18 cellular contexts compared by ENCODE assay signal in genomic region chr18:43648002-43648401, GRCh38.
"Had no signal": no experiment of that assay in that cellular context is flagged by ENCODE, and none has a peak within 500 bp of the region (broad histone marks: within the 10 kb centered on the region; RNA-seq: fewer than 3 reads in every experiment).

No MANE protein-coding gene starts in this region.

- H3K27ac Mint-ChIP-seq: activated naive CD4-positive, alpha-beta T cell treated with anti-CD3 and anti-CD28 coated beads, Interleukin-2, amount 50 U/mL, for 24 hours; memory B cell; natural killer cell treated with Interleukin-12 subunit alpha and Interleukin-12 subunit beta and Interleukin-15 and Interleukin-18, amount 100 ng/mL, for 72 hours; T-helper 17 cell; type B pancreatic cell had no signal

- H3K9me3 ChIP-seq: heart right ventricle, left ventricle myocardium inferior, psoas muscle had no signal

- H3K9me3 Mint-ChIP-seq: type B pancreatic cell had no signal

- H3K4me3 ChIP-seq: heart right ventricle, left ventricle myocardium inferior, psoas muscle had no signal

- ATAC-seq: activated CD4-positive, CD25-positive, alpha-beta regulatory T cell treated with anti-CD3 and anti-CD28 coated beads, Interleukin-2, amount 50 U/mL, for 24 hours; heart right ventricle; natural killer cell treated with Interleukin-12 subunit alpha and Interleukin-12 subunit beta and Interleukin-15 and Interleukin-18, amount 100 ng/mL, for 72 hours; psoas muscle; T-helper 17 cell had no signal

- FAIRE-seq: frontal cortex, keratinocyte, TTC549 had no signal

- H3K4me1 Mint-ChIP-seq: activated naive CD4-positive, alpha-beta T cell treated with anti-CD3 and anti-CD28 coated beads, Interleukin-2, amount 50 U/mL, for 24 hours; memory B cell; T-helper 17 cell had no signal

- H3K27me3 Mint-ChIP-seq: activated naive CD4-positive, alpha-beta T cell treated with anti-CD3 and anti-CD28 coated beads, Interleukin-2, amount 50 U/mL, for 24 hours; memory B cell; natural killer cell treated with Interleukin-12 subunit alpha and Interleukin-12 subunit beta and Interleukin-15 and Interleukin-18, amount 100 ng/mL, for 72 hours; T-helper 17 cell had no signal

- H3K4me3 Mint-ChIP-seq: activated naive CD4-positive, alpha-beta T cell treated with anti-CD3 and anti-CD28 coated beads, Interleukin-2, amount 50 U/mL, for 24 hours; memory B cell; natural killer cell treated with Interleukin-12 subunit alpha and Interleukin-12 subunit beta and Interleukin-15 and Interleukin-18, amount 100 ng/mL, for 72 hours; T-helper 17 cell; type B pancreatic cell had no signal

- H3K36me3 Mint-ChIP-seq: activated naive CD4-positive, alpha-beta T cell treated with anti-CD3 and anti-CD28 coated beads, Interleukin-2, amount 50 U/mL, for 24 hours; memory B cell; natural killer cell treated with Interleukin-12 subunit alpha and Interleukin-12 subunit beta and Interleukin-15 and Interleukin-18, amount 100 ng/mL, for 72 hours; type B pancreatic cell had no signal

- H3K27me3 ChIP-seq: heart right ventricle had no signal

- H3K36me3 ChIP-seq: heart right ventricle, left ventricle myocardium inferior had no signal

- DNase-seq: activated effector memory CD4-positive, alpha-beta T cell treated with Interleukin-2 at 50 U/mL for 16 hours; dermis blood vessel endothelial cell; erythroblast; heart right ventricle; left ventricle myocardium inferior; occipital lobe; psoas muscle; stimulated activated CD4-positive, alpha-beta T cell treated with anti-CD3 and anti-CD28 coated beads, Interleukin-2, amount 100 ng/mL, for 48 hours; stimulated activated naive CD4-positive, alpha-beta T cell treated with Interleukin-2 at 50 U/mL for 16 hours; T-helper 17 cell had no signal

- H3K4me1 ChIP-seq: heart right ventricle, left ventricle myocardium inferior, psoas muscle had no signal

- H3K27ac ChIP-seq: heart right ventricle, left ventricle myocardium inferior, psoas muscle had no signal
